In genomic region chr17:18408906-18409305, GRCh38 we compare ENCODE assay signal across 1 cellular context.
TF ChIP-seq lines count a peak whose summit lies in the region.
"Not testable (repeated sequence)": the region's sequence is repeated elsewhere in the genome, so short reads cannot be mapped to it uniquely, and the experiment has no call there.

No MANE protein-coding gene starts in this region.

TF ChIP-seq in HepG2, 621 proteins besides CTCF, POLR2A, EP300 and RAD21:
- peak; percentile 64; the same call in 1 of the 2 replicates for TF ChIP-seq SOX5 (CRISPR knock-in tag; IDR thresholded peaks at IDR 0.05; ENCODE audit: borderline replicate concordance)
- not testable (repeated sequence) for TF ChIP-seq SOX13 (IDR thresholded peaks at IDR 0.05)
- peak in 1 of 2 experiments; percentile 47; a peak in 1 of 4 replicates for TF ChIP-seq SOX13 (CRISPR knock-in tag; conservative IDR thresholded peaks at IDR 0.05 in 1 of 2, IDR thresholded peaks at IDR 0.05 in 1 of 2)
TF ChIP-seq in HepG2: peak in this region for 2; not testable (repeated sequence) for 619.
